8 cellular contexts compared by ENCODE assay signal in the genomic region with DNA sequence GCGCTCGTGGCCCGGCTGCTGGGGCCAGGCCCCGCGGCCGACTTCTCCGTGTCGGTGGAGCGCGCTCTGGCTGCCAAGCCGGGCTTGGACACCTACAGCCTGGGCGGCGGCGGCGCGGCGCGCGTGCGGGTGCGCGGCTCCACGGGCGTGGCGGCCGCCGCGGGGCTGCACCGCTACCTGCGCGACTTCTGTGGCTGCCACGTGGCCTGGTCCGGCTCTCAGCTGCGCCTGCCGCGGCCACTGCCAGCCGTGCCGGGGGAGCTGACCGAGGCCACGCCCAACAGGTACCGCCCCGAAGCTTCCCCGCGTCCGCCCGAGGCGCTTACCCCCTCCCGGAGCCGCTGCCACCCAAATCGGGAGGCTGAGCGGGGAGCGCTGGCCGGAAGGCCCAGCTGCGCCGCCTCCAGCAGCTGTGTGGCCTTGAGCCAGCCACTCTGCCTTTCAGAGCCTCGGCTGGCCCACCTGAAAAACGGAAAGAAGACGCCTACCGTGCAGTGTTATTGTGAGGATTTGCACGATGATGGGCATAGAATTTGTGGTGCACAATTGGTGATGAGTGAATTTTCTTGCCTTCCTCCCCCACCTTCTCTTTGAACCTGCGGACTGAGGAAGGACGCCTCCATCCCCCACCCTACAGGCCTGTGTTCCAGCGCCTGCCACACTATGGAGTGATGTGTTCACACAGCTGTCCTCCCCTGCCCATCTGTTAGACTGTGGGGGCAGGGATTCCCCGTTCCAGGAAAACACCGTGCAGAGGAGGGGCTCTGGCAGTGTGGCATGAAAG. TPM values are rescaled to one million over a fixed set of nuclear protein-coding genes. Genes with fewer than 3 reads are reported as not detected.
DNase-seq lines count a peak whose midpoint lies in the region; ATAC-seq and TF ChIP-seq lines count a peak whose summit lies in the region.

No MANE protein-coding gene starts in this region.

- peak overlapping the region; percentile 49 for H3K27ac ChIP-seq in neuronal stem cell (replicated peaks; ENCODE audit: low read length)
- peak overlapping the region; percentile 82 to 92 for H3K27ac ChIP-seq in thoracic aorta

- H2AK5ac ChIP-seq in neuronal stem cell (ENCODE audit: low read depth, low read length), result no peak overlapping the region

- H3K9me3 ChIP-seq in neuronal stem cell (replicated peaks in 1 of 2; ENCODE audit: control insufficient read depth in 2 of 2, insufficient read depth in 1 of 2, low read depth in 1 of 2, low read length in 2 of 2), result no peaks in the 10 kb centered on the region
- H3K9me3 ChIP-seq in thoracic aorta, result no peaks in the 10 kb centered on the region

- WGBS in neuronal stem cell (ENCODE audit: extremely low coverage in 2 of 2, insufficient read length in 2 of 2, insufficient replicate concordance in 1 of 2), 2 donors, result no CpG with 5 or more reads among the region's 65 CpGs

- H3K14ac ChIP-seq in neuronal stem cell (ENCODE audit: low read length), result peak overlapping the region; percentile 28

- no peak overlapping the region for H2BK12ac ChIP-seq in neuronal stem cell (ENCODE audit: low read length)

- H3K4me3 ChIP-seq in neuronal stem cell (ENCODE audit: low read length in 2 of 2) (peak overlapping the region; percentile 73 to 90), thoracic aorta (peak overlapping the region; percentile 83)

- H4K8ac ChIP-seq in neuronal stem cell (ENCODE audit: low read depth, low read length), result no peak overlapping the region

- peak overlapping the region; percentile 90 for H3K18ac ChIP-seq in neuronal stem cell (ENCODE audit: low read length)

- H2AFZ ChIP-seq in neuronal stem cell (ENCODE audit: low read length), result peak overlapping the region; percentile 87

- peaks cover 13 to 21% of the 10 kb centered on the region in 2 donors for H3K4me1 ChIP-seq in neuronal stem cell (ENCODE audit: control insufficient read depth in 2 of 2, insufficient read depth in 1 of 2, low read depth in 1 of 2, low read length in 2 of 2)
- peaks cover 11 to 24% of the 10 kb centered on the region in 2 donors for H3K4me1 ChIP-seq in thoracic aorta (ENCODE audit: control insufficient read depth in 1 of 2, low read depth in 2 of 2)

- TF ChIP-seq CTCF in thoracic aorta (IDR thresholded peaks at IDR 0.05), result no peak

- ATAC-seq in GM21825 (IDR thresholded peaks at IDR 0.05; ENCODE audit: unreplicated experiment) (peak; percentile 59), thoracic aorta (ENCODE audit: insufficient number of reproducible peaks, low FRiP score, low read depth) (peak; percentile 70)

- H3K23ac ChIP-seq in neuronal stem cell (ENCODE audit: low read depth, low read length, poor library complexity), result no peak overlapping the region

- H3K36me3 ChIP-seq in neuronal stem cell (replicated peaks in 1 of 2; ENCODE audit: control insufficient read depth in 2 of 2, insufficient read depth in 2 of 2, low read length in 2 of 2) (peaks cover 4 to 24% of the 10 kb centered on the region in 2 donors), thoracic aorta (peaks cover 18% of the 10 kb centered on the region)

- H2BK120ac ChIP-seq in neuronal stem cell (ENCODE audit: low read depth, low read length), result no peak overlapping the region

- H3K4me2 ChIP-seq in neuronal stem cell (ENCODE audit: insufficient read depth, low read length, poor library complexity, severe bottlenecking), result peak overlapping the region; percentile 85

- peak overlapping the region; percentile 97 for H3K9ac ChIP-seq in neuronal stem cell (ENCODE audit: low read depth, low read length, poor library complexity)

- DNase-seq in EL (peak; percentile 88), KG1 (lab: John Stamatoyannopoulos, UW) (peak; percentile 24), SHP77 (lab: John Stamatoyannopoulos, UW) (peak; percentile 85 to 89), germinal center (ENCODE audit: low spot score) (peak; percentile 87), neuronal stem cell (ENCODE audit: low spot score) (no peak), thoracic aorta (ENCODE audit: low spot score) (peak; percentile 52)
- DNase-seq in activated naive CD4-positive, alpha-beta T cell (lab: John Stamatoyannopoulos, UW), result peak in 3 of 4 experiments; percentile 34 to 60 (median 43)

- peaks cover 4% of the 10 kb centered on the region for H3K79me1 ChIP-seq in neuronal stem cell (ENCODE audit: low read depth, low read length)

- H2BK15ac ChIP-seq in neuronal stem cell (ENCODE audit: low read length), result no peak overlapping the region

- H3K27me3 ChIP-seq in neuronal stem cell (ENCODE audit: control insufficient read depth in 3 of 3, insufficient read depth in 3 of 3, low read depth in 1 of 3, low read length in 3 of 3), result peaks cover 0 to 1% (median 0%) of the 10 kb centered on the region in 3 experiments
- H3K27me3 ChIP-seq in thoracic aorta (replicated peaks; ENCODE audit: insufficient read depth), result no peaks in the 10 kb centered on the region

- peak overlapping the region; percentile 14 for H3K4ac ChIP-seq in neuronal stem cell (ENCODE audit: low read length)

- H4K91ac ChIP-seq in neuronal stem cell (ENCODE audit: low read depth, low read length, poor library complexity), result no peak overlapping the region

- H2BK5ac ChIP-seq in neuronal stem cell (ENCODE audit: low read length), result no peak overlapping the region

RNA-seq across cellular contexts. Expression of a gene that starts 0.5 kb away (rescaled TPM):
- 6.6 TPM for polyA plus RNA-seq in neuronal stem cell (2013, experiment 1 of 2)
- polyA plus RNA-seq in neuronal stem cell (2013, experiment 2 of 2), result 6.4 TPM
- total RNA-seq in thoracic aorta, result 100 to 1,000 TPM in 1 of 2 donors, 10 to 100 TPM in 1; 86.7 to 130 TPM

RNA-seq across cellular contexts. Expression of a gene that starts 16.2 kb away (rescaled TPM):
- 1.6 TPM for polyA plus RNA-seq in neuronal stem cell (2013, experiment 1 of 2)
- polyA plus RNA-seq in neuronal stem cell (2013, experiment 2 of 2), result 1.8 TPM
- 1 to 10 TPM in 1 of 2 donors, under 1 TPM in 1; 0.14 to 2.8 TPM for total RNA-seq in thoracic aorta

RNA-seq across cellular contexts. Expression of a gene that starts 25.4 kb away (rescaled TPM):
- 74.9 TPM for polyA plus RNA-seq in neuronal stem cell (2013, experiment 1 of 2)
- 76.5 TPM for polyA plus RNA-seq in neuronal stem cell (2013, experiment 2 of 2)
- total RNA-seq in thoracic aorta, result 10 to 100 TPM; 20.8 to 21.1 TPM

RNA-seq across cellular contexts. Expression of a gene that starts 30.3 kb away (rescaled TPM):
- 25.1 TPM for polyA plus RNA-seq in neuronal stem cell (2013, experiment 1 of 2)
- polyA plus RNA-seq in neuronal stem cell (2013, experiment 2 of 2), result 25.5 TPM
- 10 to 100 TPM; 31.5 to 41.2 TPM for total RNA-seq in thoracic aorta

RNA-seq across cellular contexts. Expression of a gene that starts 41.0 kb away (rescaled TPM):
- polyA plus RNA-seq in neuronal stem cell (2013, experiment 1 of 2), result 27.2 TPM
- polyA plus RNA-seq in neuronal stem cell (2013, experiment 2 of 2), result 27.4 TPM
- 1 to 10 TPM in 1 of 2 donors, not detected in 1; 6.6 TPM for total RNA-seq in thoracic aorta
